17 cellular contexts compared by ENCODE assay signal in genomic region chr2:191143791-191144190, GRCh38. TPM values are rescaled to one million over a fixed set of nuclear protein-coding genes. Genes with fewer than 3 reads are reported as not detected.
A peak's percentile ranks its signal among the peaks of the same experiment; 100 is the strongest.
DNase-seq lines count a peak whose midpoint lies in the region; ATAC-seq and TF ChIP-seq lines count a peak whose summit lies in the region.
"Had no signal": no experiment of that assay in that cellular context is flagged by ENCODE, and none has a peak within 500 bp of the region (broad histone marks: within the 10 kb centered on the region; RNA-seq: fewer than 3 reads in every experiment).

No MANE protein-coding gene starts in this region.

- DNase-seq in activated CD4-positive, alpha-beta T cell treated with anti-CD3 and anti-CD28 coated beads, Interleukin-2, amount 10 ng/mL, durations not matched to agents 24 days and 14 days = no peak
- DNase-seq in activated CD4-positive, alpha-beta T cell treated with anti-CD3 and anti-CD28 coated beads, Interleukin-2, amount 50 U/mL, for 1 hour = no peak
- DNase-seq in GM23338 (ENCODE audit: low spot score) = no peak
- peak in 1 of 10 donors; percentile 14 for DNase-seq in naive thymus-derived CD8-positive, alpha-beta T cell
- DNase-seq in cardiac septum (ENCODE audit: low spot score) = no peak
- no peak for DNase-seq in GM23248
- DNase-seq: 8988T, C1 segment of cervical spinal cord, DMS53, KG1, NCI-H1048, NCI-H2107, NCI-H748 treated with DMSO at 0.1 percent for 48 hours, PC-9 had no signal

- no peaks in the 10 kb centered on the region for H3K27me3 Mint-ChIP-seq in activated CD4-positive, alpha-beta T cell treated with anti-CD3 and anti-CD28 coated beads, Interleukin-2, amount 10 ng/mL, durations not matched to agents 24 days and 14 days
- H3K27me3 Mint-ChIP-seq in GM23338 (ENCODE audit: insufficient read depth, low read depth, poor library complexity) = no peaks in the 10 kb centered on the region
- no peaks in the 10 kb centered on the region for H3K27me3 Mint-ChIP-seq in activated naive CD8-positive, alpha-beta T cell
- H3K27me3 Mint-ChIP-seq in naive thymus-derived CD8-positive, alpha-beta T cell = no peaks in the 10 kb centered on the region

- H3K9ac ChIP-seq in GM23248 = no peak overlapping the region

- no peak for TF ChIP-seq CTCF in GM23338 (conservative IDR thresholded peaks at IDR 0.05; ENCODE audit: low read depth in 2 of 2)

- peaks cover 4% of the 10 kb centered on the region; the same call in 1 of the 2 replicates for H3K9me2 ChIP-seq in GM23338 (ENCODE audit: insufficient read depth)
- no peaks in the 10 kb centered on the region for H3K9me2 ChIP-seq in GM23248 (ENCODE audit: insufficient read depth)

- in situ Hi-C loops in GM23248 (cut with MboI) = no loop called here

- intact Hi-C loops in activated CD4-positive, alpha-beta T cell treated with anti-CD3 and anti-CD28 coated beads, Interleukin-2, amount 10 ng/mL, durations not matched to agents 24 days and 14 days (cut with micrococcal nuclease) = no loop called here
- intact Hi-C loops in cardiac septum (cut with DNase I) = no loop called here

- H3K27ac ChIP-seq in GM23338 (ENCODE audit: low read depth) (no peak overlapping the region), GM23248 (no peak overlapping the region)
- H3K27ac ChIP-seq: PC-9 had no signal

- H3K4me1 ChIP-seq in GM23338 (ENCODE audit: insufficient read depth) (no peaks in the 10 kb centered on the region), GM23248 (ENCODE audit: insufficient read depth) (no peaks in the 10 kb centered on the region)

- H3K4me3 Mint-ChIP-seq in activated CD4-positive, alpha-beta T cell treated with anti-CD3 and anti-CD28 coated beads, Interleukin-2, amount 10 ng/mL, durations not matched to agents 24 days and 14 days = no peak overlapping the region
- no peak overlapping the region for H3K4me3 Mint-ChIP-seq in GM23338
- peak overlapping the region; percentile 81 for H3K4me3 Mint-ChIP-seq in activated naive CD8-positive, alpha-beta T cell
- H3K4me3 Mint-ChIP-seq in naive thymus-derived CD8-positive, alpha-beta T cell = peak overlapping the region; percentile 10 to 72 (median 56)

- H3K79me2 ChIP-seq in GM23338 (replicated peaks; ENCODE audit: insufficient read depth) = no peaks in the 10 kb centered on the region
- H3K79me2 ChIP-seq in GM23248 (ENCODE audit: insufficient read depth) = no peaks in the 10 kb centered on the region

- H3K9me3 Mint-ChIP-seq in activated CD4-positive, alpha-beta T cell treated with anti-CD3 and anti-CD28 coated beads, Interleukin-2, amount 10 ng/mL, durations not matched to agents 24 days and 14 days = peaks cover 14% of the 10 kb centered on the region
- H3K9me3 Mint-ChIP-seq in GM23338 = no peaks in the 10 kb centered on the region
- no peaks in the 10 kb centered on the region for H3K9me3 Mint-ChIP-seq in activated naive CD8-positive, alpha-beta T cell (ENCODE audit: low read depth)
- peaks cover 0 to 3% (median 0%) of the 10 kb centered on the region in 9 donors for H3K9me3 Mint-ChIP-seq in naive thymus-derived CD8-positive, alpha-beta T cell

- H3K36me3 ChIP-seq in GM23338 (ENCODE audit: insufficient read depth) (no peaks in the 10 kb centered on the region), GM23248 (ENCODE audit: low read depth) (no peaks in the 10 kb centered on the region)

- peaks cover 53% of the 10 kb centered on the region for H3K4me1 Mint-ChIP-seq in activated CD4-positive, alpha-beta T cell treated with anti-CD3 and anti-CD28 coated beads, Interleukin-2, amount 10 ng/mL, durations not matched to agents 24 days and 14 days
- H3K4me1 Mint-ChIP-seq in GM23338 = no peaks in the 10 kb centered on the region
- H3K4me1 Mint-ChIP-seq in activated naive CD8-positive, alpha-beta T cell (ENCODE audit: low read depth) = peaks cover 90% of the 10 kb centered on the region
- H3K4me1 Mint-ChIP-seq in naive thymus-derived CD8-positive, alpha-beta T cell = peaks cover 28 to 81% (median 77%) of the 10 kb centered on the region in 4 donors

- H3K27me3 ChIP-seq in GM23338 (ENCODE audit: insufficient read depth) = no peaks in the 10 kb centered on the region
- H3K27me3 ChIP-seq in GM23248 (replicated peaks; ENCODE audit: insufficient read depth) = no peaks in the 10 kb centered on the region

- H3K27ac Mint-ChIP-seq in activated CD4-positive, alpha-beta T cell treated with anti-CD3 and anti-CD28 coated beads, Interleukin-2, amount 10 ng/mL, durations not matched to agents 24 days and 14 days = peak overlapping the region; percentile 35
- H3K27ac Mint-ChIP-seq in GM23338 = no peak overlapping the region
- H3K27ac Mint-ChIP-seq in activated naive CD8-positive, alpha-beta T cell = peak overlapping the region; percentile 82
- H3K27ac Mint-ChIP-seq in naive thymus-derived CD8-positive, alpha-beta T cell = peak overlapping the region in 9 of 10 donors; percentile 30 to 86 (median 61)

- no peaks in the 10 kb centered on the region for H3K9me3 ChIP-seq in GM23248 (ENCODE audit: low read depth)

- peaks cover 73% of the 10 kb centered on the region for H3K36me3 Mint-ChIP-seq in activated CD4-positive, alpha-beta T cell treated with anti-CD3 and anti-CD28 coated beads, Interleukin-2, amount 10 ng/mL, durations not matched to agents 24 days and 14 days (ENCODE audit: low read depth)
- H3K36me3 Mint-ChIP-seq in GM23338 (ENCODE audit: low read depth) = no peaks in the 10 kb centered on the region
- peaks cover 59% of the 10 kb centered on the region for H3K36me3 Mint-ChIP-seq in activated naive CD8-positive, alpha-beta T cell
- peaks cover 30 to 83% (median 54%) of the 10 kb centered on the region in 3 donors for H3K36me3 Mint-ChIP-seq in naive thymus-derived CD8-positive, alpha-beta T cell

- H2AFZ ChIP-seq in GM23338 (peak overlapping the region; percentile 24; the same call in 1 of the 2 replicates), GM23248 (no peak overlapping the region)
- H2AFZ ChIP-seq: PC-9 had no signal

- no peak for ATAC-seq in GM23338
- ATAC-seq in naive thymus-derived CD8-positive, alpha-beta T cell = no peak
- ATAC-seq in SK-N-SH treated with all-trans-retinoic acid at 6 μM for 48 hours = no peak
- ATAC-seq: HCT116 had no signal

- H3K4me3 ChIP-seq in GM23338 (no peak overlapping the region), GM23248 (no peak overlapping the region)
- H3K4me3 ChIP-seq: PC-9 had no signal

- POLR2A ChIA-PET in naive thymus-derived CD8-positive, alpha-beta T cell (lab: Charles Lee) = interaction anchor here (0.7 kb wide), 1 partner anchor 97 kb away, joined by 3 read pairs; no protein-coding TSS in a partner anchor

- H3K4me2 ChIP-seq in GM23338 (no peak overlapping the region), GM23248 (ENCODE audit: unreplicated experiment) (no peak overlapping the region)
- H3K4me2 ChIP-seq: PC-9 had no signal

- H4K20me1 ChIP-seq in GM23338 (replicated peaks; ENCODE audit: insufficient read depth) (no peaks in the 10 kb centered on the region), GM23248 (ENCODE audit: insufficient read depth) (no peaks in the 10 kb centered on the region)

- H3F3A ChIP-seq in GM23338 (replicated peaks; ENCODE audit: low read depth) (no peaks in the 10 kb centered on the region), GM23248 (ENCODE audit: insufficient read depth) (no peaks in the 10 kb centered on the region)

- 95 to 98% methylated on average over 1 of the region's 1 CpG for WGBS in GM23248 (ENCODE audit: low coverage in 1 of 2, low lambda C conversion rate in 2 of 2, missing lambda C conversion rate in 2 of 2), 2 experiments

TF ChIP-seq in GM23338, 12 proteins besides CTCF, POLR2A, EP300 and RAD21 (continues in another document):
- TF ChIP-seq JUNB (IDR thresholded peaks at IDR 0.05; ENCODE audit: unreplicated experiment) = no peak
- TF ChIP-seq NANOG (IDR thresholded peaks at IDR 0.05; ENCODE audit: borderline replicate concordance) = no peak
- no peak for TF ChIP-seq POLR2AphosphoS5 (IDR thresholded peaks at IDR 0.05; ENCODE audit: low read depth)
- TF ChIP-seq ZNF114 (CRISPR knock-in tag; IDR thresholded peaks at IDR 0.05) = no peak

TF ChIP-seq in SK-N-SH treated with all-trans-retinoic acid at 6 μM for 48 hours, 23 proteins besides CTCF, POLR2A, EP300 and RAD21 (continues in another document):
- TF ChIP-seq ZNF70 (CRISPR knock-in tag; IDR thresholded peaks at IDR 0.05) (no peak), ZNF8 (CRISPR knock-in tag; IDR thresholded peaks at IDR 0.05) (no peak), PATZ1 (CRISPR knock-in tag; IDR thresholded peaks at IDR 0.05; ENCODE audit: borderline replicate concordance) (no peak), ARNTL (CRISPR knock-in tag; IDR thresholded peaks at IDR 0.05; ENCODE audit: borderline replicate concordance, low read depth) (no peak), ZFP3 (CRISPR knock-in tag; IDR thresholded peaks at IDR 0.05) (no peak)

RNA-seq across cellular contexts. Expression of gene STAT4, which starts 7.0 kb away (rescaled TPM):
- total RNA-seq in activated CD4-positive, alpha-beta T cell treated with anti-CD3 and anti-CD28 coated beads, Interleukin-2, amount 10 ng/mL, durations not matched to agents 24 days and 14 days = 47.9 and 50.8 TPM in 2 replicates
- 0.16 and 0.52 TPM in 2 replicates for total RNA-seq in GM23338 (2014; rRNA removed; shearing (Covaris generic))
- polyA plus RNA-seq in GM23338 (2016; fragmentation: Nextera tagmentation; extraction: Ambion mirVana) (0.30 and 0.86 TPM in 2 replicates), GM23248 (2016; fragmentation: Nextera tagmentation; extraction: Ambion mirVana) (1.9 and 2.2 TPM in 2 replicates)
- total RNA-seq in naive thymus-derived CD8-positive, alpha-beta T cell = 100 to 1,000 TPM; 134 to 137 TPM
- 10 to 100 TPM; 63.2 to 75.8 (median 73.7) TPM for polyA plus RNA-seq in naive thymus-derived CD8-positive, alpha-beta T cell
- total RNA-seq in cardiac septum = 37.8 TPM
- total RNA-seq in GM23248 (2014; rRNA removed; shearing (Covaris generic)) = 1.5 and 3.2 TPM in 2 replicates

Comparison
In these comparisons a context has a peak if more than half of its experiments do, and no peak if none do; other contexts are left out.
1. H3K4me3 Mint-ChIP-seq: peak in activated naive CD8-positive, alpha-beta T cell (single experiment) and naive thymus-derived CD8-positive, alpha-beta T cell (10 of 10); none in activated CD4-positive, alpha-beta T cell treated with anti-CD3 and anti-CD28 coated beads, Interleukin-2, amount 10 ng/mL, durations not matched to agents 24 days and 14 days (single experiment) and GM23338 (single experiment).